In genomic region chr4:10456270-10457254, GRCh38 we compare ENCODE assay signal across 8 cellular contexts. TPM values are rescaled to one million over a fixed set of nuclear protein-coding genes. Genes with fewer than 3 reads are reported as not detected.
A peak's percentile ranks its signal among the peaks of the same experiment; 100 is the strongest.
DNase-seq lines count a peak whose midpoint lies in the region; ATAC-seq and TF ChIP-seq lines count a peak whose summit lies in the region.

No MANE protein-coding gene starts in this region.

- peak; percentile 80 for DNase-seq in GM13977 (ENCODE audit: low spot score)
- DNase-seq in HAP-1 (ENCODE audit: low spot score in 2 of 2) = no peak
- peak; percentile 6 for DNase-seq in NCI-H1105 (lab: John Stamatoyannopoulos, UW)
- peak; percentile 58 for DNase-seq in activated CD8-positive, alpha-beta memory T cell treated with anti-CD3 and anti-CD28 coated beads, Interleukin-2, amount 50 U/mL, for 4 hours
- peak; percentile 65 for DNase-seq in epithelial cell of esophagus (ENCODE audit: low read depth)
- DNase-seq in naive B cell = peak; percentile 55
- DNase-seq in HuH-7 (ENCODE audit: low spot score) = no peak

- in situ Hi-C loops in GM13977 (cut with MboI; ENCODE audit: low pct_unique_long_range_greater_than_20kb, low sequenced_read_pairs, unreplicated experiment) (no loop called here), HAP-1 (cut with MboI; ENCODE audit: low sequenced_read_pairs) (no loop called here)

- H3K9me3 ChIP-seq in HAP-1 = no peaks in the 10 kb centered on the region
- peaks cover 0 to 4% (median 0%) of the 10 kb centered on the region in 5 donors for H3K9me3 ChIP-seq in subcutaneous abdominal adipose tissue (ENCODE audit: control insufficient read depth in 5 of 5, low read length in 5 of 5)

- H3K36me3 Mint-ChIP-seq in naive B cell = peaks cover 18 to 25% of the 10 kb centered on the region in 2 donors

- H3K27me3 Mint-ChIP-seq in naive B cell = peaks cover 18 to 23% (median 19%) of the 10 kb centered on the region in 3 donors

- H3K27ac ChIP-seq in subcutaneous abdominal adipose tissue (ENCODE audit: low read depth, low read length) = no peak overlapping the region

- no peaks in the 10 kb centered on the region for H3K36me3 ChIP-seq in HAP-1 (replicated peaks)
- H3K36me3 ChIP-seq in subcutaneous abdominal adipose tissue (ENCODE audit: control insufficient read depth in 5 of 5, insufficient read depth in 5 of 5, low read length in 5 of 5) = peaks cover 9 to 21% (median 17%) of the 10 kb centered on the region in 5 donors

- ATAC-seq in naive B cell (ENCODE audit: low read depth in 2 of 2) = peak; percentile 60 to 61

- H3K4me3 Mint-ChIP-seq in naive B cell = peak overlapping the region; percentile 87 to 93 (median 91)

- H3K4me1 ChIP-seq in HAP-1 (peaks cover 14% of the 10 kb centered on the region), subcutaneous abdominal adipose tissue (ENCODE audit: control insufficient read depth in 5 of 5, insufficient read depth in 5 of 5, low read length in 5 of 5) (peaks cover 0 to 26% (median 23%) of the 10 kb centered on the region in 5 donors)

- H3K27ac Mint-ChIP-seq in naive B cell = peak overlapping the region; percentile 86 to 98 (median 90)

- no peaks in the 10 kb centered on the region for H3K27me3 ChIP-seq in HAP-1 (ENCODE audit: low read depth)
- peaks cover 0 to 9% (median 1%) of the 10 kb centered on the region in 5 donors for H3K27me3 ChIP-seq in subcutaneous abdominal adipose tissue (ENCODE audit: control insufficient read depth in 5 of 5, insufficient read depth in 4 of 5, low read length in 5 of 5)

- H3K9me3 Mint-ChIP-seq in naive B cell = peaks cover 0 to 4% (median 3%) of the 10 kb centered on the region in 7 donors

- no peak for TF ChIP-seq CTCF in GM13977 (IDR thresholded peaks at IDR 0.05; ENCODE audit: extremely low read depth, insufficient read depth, missing control alignments)
- no peak for TF ChIP-seq CTCF in epithelial cell of esophagus (IDR thresholded peaks at IDR 0.05; ENCODE audit: insufficient read depth, low read depth, low read length, missing control alignments)

- peaks cover 20 to 38% (median 36%) of the 10 kb centered on the region in 3 donors for H3K4me1 Mint-ChIP-seq in naive B cell

- H3K4me3 ChIP-seq in HAP-1 = peak overlapping the region; percentile 20
- peak overlapping the region; percentile 59 for H3K4me3 ChIP-seq in epithelial cell of esophagus (ENCODE audit: low read length)
- peak overlapping the region; percentile 67 to 75 (median 69) for H3K4me3 ChIP-seq in subcutaneous abdominal adipose tissue (ENCODE audit: low read depth in 1 of 5, low read length in 5 of 5)

- H3K9ac ChIP-seq in subcutaneous abdominal adipose tissue (ENCODE audit: low read length in 5 of 5) = peak overlapping the region in 2 of 5 donors; percentile 50 to 51

RNA-seq across cellular contexts. Expression of gene ZNF518B, which starts 0.7 kb away (rescaled TPM):
- polyA plus RNA-seq in naive B cell (ENCODE audit: low read depth in 6 of 6) = 10 to 100 TPM; 13.0 to 31.9 (median 19.0) TPM

Comparison
In these comparisons a context has a peak if more than half of its experiments do, and no peak if none do; other contexts are left out.
1. DNase-seq: peak in GM13977 (single experiment), NCI-H1105 (single experiment), activated CD8-positive, alpha-beta memory T cell treated with anti-CD3 and anti-CD28 coated beads, Interleukin-2, amount 50 U/mL, for 4 hours (single experiment), epithelial cell of esophagus (single experiment) and naive B cell (single experiment); none in HAP-1 (0 of 2) and HuH-7 (single experiment).
2. Peak in every context shown above with its lines, with median percentiles within 50 percentile points of each other: H3K4me3 ChIP-seq.